ENCODE assay signal across 19 cellular contexts in the genomic region with DNA sequence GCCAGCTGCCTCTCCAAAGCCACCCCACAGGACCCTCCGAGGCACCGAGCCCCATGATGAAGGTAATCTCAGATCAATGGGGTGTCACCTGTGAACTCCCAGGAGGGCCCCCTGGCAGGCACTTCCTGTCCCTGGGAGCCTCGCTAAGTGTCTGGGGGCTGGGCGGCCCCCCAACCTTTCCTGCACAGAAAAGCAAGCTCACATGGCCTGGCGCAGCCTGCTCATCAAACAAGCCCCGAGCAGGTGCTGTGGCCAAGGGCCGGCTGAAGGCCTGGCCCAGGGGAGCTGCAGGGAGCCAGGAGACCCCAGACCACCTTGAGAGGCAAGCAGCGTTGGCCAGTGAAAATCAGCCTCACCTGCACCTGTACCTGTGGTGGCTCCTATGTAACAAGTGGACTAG. TPM values are rescaled to one million over a fixed set of nuclear protein-coding genes. Genes with fewer than 3 reads are reported as not detected.
A peak's percentile ranks its signal among the peaks of the same experiment; 100 is the strongest.
DNase-seq lines count a peak whose midpoint lies in the region; ATAC-seq, FAIRE-seq and TF ChIP-seq lines count a peak whose summit lies in the region.
"Had no signal": no experiment of that assay in that cellular context is flagged by ENCODE, and none has a peak within 500 bp of the region (broad histone marks: within the 10 kb centered on the region; RNA-seq: fewer than 3 reads in every experiment).

No MANE protein-coding gene starts in this region.

- H3K27ac Mint-ChIP-seq in naive thymus-derived CD4-positive, alpha-beta T cell: no peak overlapping the region
- H3K27ac Mint-ChIP-seq: activated naive CD4-positive, alpha-beta T cell treated with anti-CD3 and anti-CD28 coated beads, Interleukin-2, amount 50 U/mL, for 72 hours; brain; dendritic cell treated with granulocyte-macrophage colony-stimulating factor and Interleukin-4, amounts not matched to agents 40 ng/mL and 50 ng/mL, for 4 days had no signal

- BruUV-seq in mammary epithelial cell (replicated peaks; lab: Mats Ljungman, UMichigan): no TSS peak

- H3K4me1 ChIP-seq in HUES64 (ENCODE audit: insufficient read depth, low read length) (peaks cover 81% of the 10 kb centered on the region), mammary epithelial cell (ENCODE audit: insufficient read depth, low read length) (peaks cover 72% of the 10 kb centered on the region), keratinocyte (ENCODE audit: control insufficient read depth, extremely low read depth, insufficient read depth, low read length) (peaks cover 83% of the 10 kb centered on the region), suprapubic skin (peaks cover 78% of the 10 kb centered on the region)
- H3K4me1 ChIP-seq in naive thymus-derived CD4-positive, alpha-beta T cell (ENCODE audit: control insufficient read depth in 2 of 2, insufficient read depth in 2 of 2, low read length in 2 of 2): peaks cover 11 to 35% of the 10 kb centered on the region in 2 donors

- H3K79me2 ChIP-seq in mammary epithelial cell (ENCODE audit: insufficient read depth, low read length) (peaks cover 85% of the 10 kb centered on the region), keratinocyte (ENCODE audit: control insufficient read depth, insufficient read depth, low read length) (peaks cover 79% of the 10 kb centered on the region)

- H3K36me3 Mint-ChIP-seq in naive thymus-derived CD4-positive, alpha-beta T cell: peaks cover 0 to 10% (median 3%) of the 10 kb centered on the region in 5 donors
- H3K36me3 Mint-ChIP-seq: brain had no signal

- peaks cover 22 to 53% (median 41%) of the 10 kb centered on the region in 7 donors for H3K4me1 Mint-ChIP-seq in naive thymus-derived CD4-positive, alpha-beta T cell

- no peak for TF ChIP-seq EP300 in suprapubic skin (IDR thresholded peaks at IDR 0.05)

- H3K4me3 ChIP-seq in HUES64 (ENCODE audit: low read length): peak overlapping the region; percentile 53; the same call in 1 of the 2 replicates
- H3K4me3 ChIP-seq in mammary epithelial cell (replicated peaks in 1 of 3; ENCODE audit: insufficient read depth in 1 of 3, low read depth in 2 of 3, low read length in 3 of 3): peak overlapping the region; percentile 87 to 94 (median 92)
- H3K4me3 ChIP-seq in keratinocyte (ENCODE audit: control insufficient read depth in 2 of 3, extremely low read depth in 1 of 3, insufficient read depth in 2 of 3, low read depth in 1 of 3, low read length in 3 of 3): peak overlapping the region; percentile 79 to 92 (median 88)
- peak overlapping the region; percentile 22 for H3K4me3 ChIP-seq in suprapubic skin
- H3K4me3 ChIP-seq in naive thymus-derived CD4-positive, alpha-beta T cell (ENCODE audit: low read length): no peak overlapping the region
- H3K4me3 ChIP-seq: heart left ventricle, mucosa of descending colon had no signal

- peaks cover 68 to 84% (median 77%) of the 10 kb centered on the region in 5 donors for H3K27me3 Mint-ChIP-seq in naive thymus-derived CD4-positive, alpha-beta T cell

- TF ChIP-seq POLR2A in suprapubic skin (IDR thresholded peaks at IDR 0.05): no peak

- H4K20me1 ChIP-seq in mammary epithelial cell (ENCODE audit: insufficient read depth, low read length): peaks cover 6% of the 10 kb centered on the region
- peaks cover 70% of the 10 kb centered on the region for H4K20me1 ChIP-seq in keratinocyte (ENCODE audit: control insufficient read depth, extremely low read depth, insufficient read depth, low read length)

- H3K9me1 ChIP-seq in keratinocyte (ENCODE audit: control insufficient read depth, extremely low read depth, insufficient read depth, low read length): peaks cover 25% of the 10 kb centered on the region

- POLR2A ChIA-PET in naive thymus-derived CD4-positive, alpha-beta T cell (lab: Charles Lee): no interaction called here

- H3K4me3 Mint-ChIP-seq in naive thymus-derived CD4-positive, alpha-beta T cell: no peak overlapping the region
- H3K4me3 Mint-ChIP-seq: dendritic cell treated with granulocyte-macrophage colony-stimulating factor and Interleukin-4, amounts not matched to agents 40 ng/mL and 50 ng/mL, for 4 days had no signal

- H3K27ac ChIP-seq in HUES64 (ENCODE audit: low read depth, low read length): no peak overlapping the region
- peak overlapping the region; percentile 86 for H3K27ac ChIP-seq in mammary epithelial cell (ENCODE audit: insufficient read depth, low read depth, low read length)
- peak overlapping the region; percentile 80 for H3K27ac ChIP-seq in keratinocyte (ENCODE audit: control insufficient read depth, insufficient read depth, low read length)
- peak overlapping the region; percentile 47 for H3K27ac ChIP-seq in suprapubic skin
- no peak overlapping the region for H3K27ac ChIP-seq in naive thymus-derived CD4-positive, alpha-beta T cell (ENCODE audit: low read depth, low read length)
- H3K27ac ChIP-seq: heart left ventricle had no signal

- peak overlapping the region; percentile 96 for H3K4me2 ChIP-seq in mammary epithelial cell (ENCODE audit: insufficient read depth, low read depth, low read length)
- H3K4me2 ChIP-seq in keratinocyte (ENCODE audit: control insufficient read depth, extremely low read depth, insufficient read depth, low read depth, low read length): peak overlapping the region; percentile 95

- no peak overlapping the region for H3K9ac ChIP-seq in HUES64 (ENCODE audit: low read depth, low read length)
- H3K9ac ChIP-seq in mammary epithelial cell (ENCODE audit: insufficient read depth, low read length): peak overlapping the region; percentile 96
- H3K9ac ChIP-seq in keratinocyte (ENCODE audit: control insufficient read depth, extremely low read depth, insufficient read depth, low read length): peak overlapping the region; percentile 97

- H3K9me3 ChIP-seq in HUES64 (ENCODE audit: insufficient read depth, low read depth, low read length) (no peaks in the 10 kb centered on the region), mammary epithelial cell (replicated peaks; ENCODE audit: insufficient read depth, low read length) (no peaks in the 10 kb centered on the region), keratinocyte (ENCODE audit: control insufficient read depth, low read depth, low read length) (no peaks in the 10 kb centered on the region), suprapubic skin (no peaks in the 10 kb centered on the region)
- H3K9me3 ChIP-seq in naive thymus-derived CD4-positive, alpha-beta T cell (ENCODE audit: control insufficient read depth in 2 of 3, low read length in 3 of 3): no peaks in the 10 kb centered on the region
- H3K9me3 ChIP-seq: heart left ventricle, mucosa of descending colon had no signal

- TF ChIP-seq CTCF in mammary epithelial cell (conservative IDR thresholded peaks at IDR 0.05 in 1 of 2, IDR thresholded peaks at IDR 0.05 in 1 of 2; ENCODE audit: extremely low read depth in 1 of 2, insufficient read depth in 1 of 2, low read depth in 1 of 2, low read length in 2 of 2) (no peak), keratinocyte (optimal IDR thresholded peaks at IDR 0.05 in 1 of 3, IDR thresholded peaks at IDR 0.05 in 1 of 3, conservative IDR thresholded peaks at IDR 0.05 in 1 of 3; ENCODE audit: extremely low read depth in 1 of 3, insufficient read depth in 2 of 3, low read length in 3 of 3) (no peak), suprapubic skin (IDR thresholded peaks at IDR 0.05) (no peak)

- intact Hi-C loops in mammary epithelial cell (cut with micrococcal nuclease): no loop called here
- intact Hi-C loops in naive thymus-derived CD4-positive, alpha-beta T cell (cut with micrococcal nuclease): no loop called here

- H3K27me3 ChIP-seq in HUES64 (ENCODE audit: insufficient read depth, low read length) (peaks cover 98% of the 10 kb centered on the region), mammary epithelial cell (ENCODE audit: insufficient read depth, low read length) (no peaks in the 10 kb centered on the region), keratinocyte (ENCODE audit: control insufficient read depth, extremely low read depth, insufficient read depth, low read length) (no peaks in the 10 kb centered on the region), suprapubic skin (peaks cover 48% of the 10 kb centered on the region)
- peaks cover 8 to 39% of the 10 kb centered on the region in 2 donors for H3K27me3 ChIP-seq in naive thymus-derived CD4-positive, alpha-beta T cell (ENCODE audit: control insufficient read depth in 2 of 2, insufficient read depth in 2 of 2, low read length in 2 of 2)

- dilution Hi-C loops in mammary epithelial cell (cut with HindIII; ENCODE audit: low sequenced_read_pairs): loop anchor here (10.0 kb wide), 1 partner anchor 149 kb away; no protein-coding TSS in a partner anchor
- dilution Hi-C loops in keratinocyte (cut with MboI; ENCODE audit: extremely low pct_ligation_motif_present, low sequenced_read_pairs): no loop called here

- CTCF ChIA-PET in mammary epithelial cell (lab: Charles Lee; ENCODE audit: low non-redundant PET): interaction anchor here (1.0 to 1.2 kb wide), 2 partner anchors 12 to 151 kb away, joined by 3 to 12 read pairs; no protein-coding TSS in a partner anchor
- CTCF ChIA-PET in naive thymus-derived CD4-positive, alpha-beta T cell (lab: Charles Lee): no interaction called here

- in situ Hi-C loops in mammary epithelial cell (cut with MboI; ENCODE audit: low sequenced_read_pairs in 2 of 2): no loop called here

- H3K36me3 ChIP-seq in HUES64 (ENCODE audit: insufficient read depth, low read length) (no peaks in the 10 kb centered on the region), mammary epithelial cell (ENCODE audit: insufficient read depth, low read length) (peaks cover 2% of the 10 kb centered on the region), keratinocyte (ENCODE audit: control insufficient read depth in 2 of 2, extremely low read depth in 1 of 2, insufficient read depth in 2 of 2, low read length in 2 of 2) (peaks cover 3 to 4% of the 10 kb centered on the region in 2 experiments), suprapubic skin (no peaks in the 10 kb centered on the region)
- H3K36me3 ChIP-seq in naive thymus-derived CD4-positive, alpha-beta T cell (ENCODE audit: control insufficient read depth in 2 of 3, insufficient read depth in 3 of 3, low read length in 3 of 3): no peaks in the 10 kb centered on the region
- H3K36me3 ChIP-seq: heart left ventricle had no signal

- FAIRE-seq in keratinocyte (lab: Jason Lieb, UNC): no peak
- FAIRE-seq: TTC549 had no signal

- ATAC-seq in naive thymus-derived CD4-positive, alpha-beta T cell: no peak
- ATAC-seq in HG02678 (IDR thresholded peaks at IDR 0.05; ENCODE audit: unreplicated experiment): no peak
- ATAC-seq: activated naive CD4-positive, alpha-beta T cell treated with anti-CD3 and anti-CD28 coated beads, Interleukin-2, amount 50 U/mL, for 72 hours; heart left ventricle; left colon; mucosa of descending colon had no signal

- H2AFZ ChIP-seq in mammary epithelial cell (ENCODE audit: low read depth, low read length) (no peak overlapping the region), keratinocyte (ENCODE audit: control insufficient read depth, low read length) (no peak overlapping the region)

- 66% methylated on average over 8 of the region's 8 CpGs for WGBS in HUES64
- WGBS in mammary epithelial cell (ENCODE audit: low coverage, missing lambda C conversion rate): 19% methylated on average over 6 of the region's 8 CpGs
- WGBS in suprapubic skin: 42% methylated on average over 4 of the region's 8 CpGs

- DNase-seq in mammary epithelial cell (no peak), keratinocyte (ENCODE audit: low read depth, low spot score) (no peak), suprapubic skin (ENCODE audit: low spot score in 2 of 2) (no peak), NCI-H1105 treated with DMSO at 0.1 percent for 48 hours (lab: John Stamatoyannopoulos, UW) (no peak), DMS153 (lab: John Stamatoyannopoulos, UW) (no peak)
- no peak for DNase-seq in naive thymus-derived CD4-positive, alpha-beta T cell
- DNase-seq: activated CD4-positive, alpha-beta T cell treated with anti-CD3 and anti-CD28 coated beads, Interleukin-2, amount 50 U/mL, for 1 hour; activated T-cell treated with anti-CD3 and anti-CD28 coated beads, Interleukin-2, amount 50 U/mL, for 1 hour; AML-193; heart left ventricle; left colon had no signal

- H3K9me3 Mint-ChIP-seq in naive thymus-derived CD4-positive, alpha-beta T cell: peaks cover 0 to 6% (median 0%) of the 10 kb centered on the region in 11 donors
- H3K9me3 Mint-ChIP-seq: activated naive CD4-positive, alpha-beta T cell treated with anti-CD3 and anti-CD28 coated beads, Interleukin-2, amount 50 U/mL, for 72 hours; dendritic cell treated with granulocyte-macrophage colony-stimulating factor and Interleukin-4, amounts not matched to agents 40 ng/mL and 50 ng/mL, for 4 days had no signal

RNA-seq across cellular contexts. Expression of gene RIPK4, which starts 2.9 kb away (rescaled TPM):
- 2.0 TPM for polyA plus RNA-seq in HUES64 (2013, experiment 1 of 2)
- 2.0 TPM for polyA plus RNA-seq in HUES64 (2013, experiment 2 of 2)
- 10 to 100 TPM; 50.1 to 83.9 TPM for total RNA-seq in mammary epithelial cell
- 21.0 TPM for polyA plus RNA-seq in mammary epithelial cell
- polyA minus RNA-seq in mammary epithelial cell: 36.0 TPM
- 16.6 to 23.4 TPM (median 18.4 TPM) in 3 replicates for polyA plus RNA-seq in keratinocyte
- 11.0 TPM for polyA plus RNA-seq in keratinocyte (2011; ENCODE audit: low read depth)
- polyA plus RNA-seq in keratinocyte (2011; cell fraction: cytosol; rRNA removed): 13.0 and 20.1 TPM in 2 replicates
- 54.2 and 65.2 TPM in 2 replicates for polyA plus RNA-seq in keratinocyte (2011; cell fraction: nucleus; rRNA removed)
- polyA plus RNA-seq in keratinocyte (2012; ENCODE audit: low replicate concordance): 30.8 and 35.3 TPM in 2 replicates
- 28.0 to 48.3 TPM (median 30.7 TPM) in 3 replicates for polyA minus RNA-seq in keratinocyte
- polyA minus RNA-seq in keratinocyte (2011; cell fraction: cytosol; rRNA and poly(A)+ RNA removed): 40.3 TPM
- polyA minus RNA-seq in keratinocyte (2011; cell fraction: nucleus; rRNA and poly(A)+ RNA removed): 80.7 and 89.5 TPM in 2 replicates
- 10 to 100 TPM; 38.6 to 59.5 (median 50.0) TPM for total RNA-seq in suprapubic skin
- 1 to 10 TPM in 1 of 5 experiments, under 1 TPM in 3, not detected in 1; 0.30 to 2.2 (median 0.62) TPM for total RNA-seq in naive thymus-derived CD4-positive, alpha-beta T cell
- polyA plus RNA-seq in naive thymus-derived CD4-positive, alpha-beta T cell: under 1 TPM; 0.24 to 0.33 TPM
- polyA plus RNA-seq: fibroblast of lung had no signal

Comparison
In these comparisons a context has a peak if more than half of its experiments do, and no peak if none do; other contexts are left out.
1. H3K27ac ChIP-seq: peak in mammary epithelial cell (single experiment), keratinocyte (single experiment) and suprapubic skin (single experiment); none in HUES64 (single experiment) and naive thymus-derived CD4-positive, alpha-beta T cell (single experiment).
2. RNA of gene RIPK4, which starts 2.9 kb away (total RNA-seq): 50.1 to 83.9 TPM in mammary epithelial cell and 38.6 to 59.5 TPM in suprapubic skin; 0.30 to 2.2 TPM in naive thymus-derived CD4-positive, alpha-beta T cell; every median in the first group is over 10 times any median in the second.